24 cellular contexts compared by ENCODE assay signal in genomic region chr1:112533029-112533428, GRCh38. TPM values are rescaled to one million over a fixed set of nuclear protein-coding genes. Genes with fewer than 3 reads are reported as not detected.
DNase-seq lines count a peak whose midpoint lies in the region; ATAC-seq and TF ChIP-seq lines count a peak whose summit lies in the region.
"Had no signal": no experiment of that assay in that cellular context is flagged by ENCODE, and none has a peak within 500 bp of the region (broad histone marks: within the 10 kb centered on the region; RNA-seq: fewer than 3 reads in every experiment).

No MANE protein-coding gene starts in this region.

- H3K27ac ChIP-seq in SK-N-SH (ENCODE audit: low read depth in 2 of 2, low read length in 1 of 2), result peak overlapping the region; percentile 16 to 70; a peak in 3 of 4 replicates
- no peak overlapping the region for H3K27ac ChIP-seq in fibroblast of lung (ENCODE audit: insufficient read depth, low read length)
- peak overlapping the region; percentile 81 for H3K27ac ChIP-seq in osteoblast (ENCODE audit: low read depth, low read length)
- H3K27ac ChIP-seq in psoas muscle, result no peak overlapping the region
- H3K27ac ChIP-seq: A549, C4-2B, KMS-11, ovary had no signal

- H3K9ac ChIP-seq in SK-N-SH, result peak overlapping the region; percentile 30; the same call in 1 of the 2 replicates
- no peak overlapping the region for H3K9ac ChIP-seq in fibroblast of lung (ENCODE audit: insufficient read depth, low read length)
- H3K9ac ChIP-seq: KMS-11 had no signal

- no peak for TF ChIP-seq RAD21 in SK-N-SH (IDR thresholded peaks at IDR 0.05; ENCODE audit: low read length)

- H4K20me1 ChIP-seq in SK-N-SH (ENCODE audit: insufficient read depth), result no peaks in the 10 kb centered on the region
- H4K20me1 ChIP-seq in fibroblast of lung (ENCODE audit: control insufficient read depth, extremely low read depth, insufficient read depth, low read length), result no peaks in the 10 kb centered on the region
- H4K20me1 ChIP-seq in osteoblast (ENCODE audit: insufficient read depth, low read length), result no peaks in the 10 kb centered on the region

- H3K4me1 ChIP-seq in SK-N-SH (ENCODE audit: control insufficient read depth in 1 of 2, insufficient read depth in 2 of 2, low read depth in 1 of 2, low read length in 1 of 2) (peaks cover 0 to 31% of the 10 kb centered on the region in 2 experiments; a peak in 2 of 4 replicates), fibroblast of lung (ENCODE audit: control insufficient read depth, extremely low read depth, insufficient read depth, low read length) (peaks cover 5% of the 10 kb centered on the region), osteoblast (ENCODE audit: insufficient read depth, low read length) (peaks cover 60% of the 10 kb centered on the region), psoas muscle (no peaks in the 10 kb centered on the region)
- H3K4me1 ChIP-seq: A549 had no signal

- no peaks in the 10 kb centered on the region for H3K9me3 ChIP-seq in SK-N-SH
- H3K9me3 ChIP-seq in fibroblast of lung (ENCODE audit: control insufficient read depth, insufficient read depth, low read depth, low read length), result no peaks in the 10 kb centered on the region
- H3K9me3 ChIP-seq in osteoblast (ENCODE audit: low read depth, low read length), result no peaks in the 10 kb centered on the region
- H3K9me3 ChIP-seq in psoas muscle, result no peaks in the 10 kb centered on the region
- H3K9me3 ChIP-seq in MG63, result no peaks in the 10 kb centered on the region
- H3K9me3 ChIP-seq: A549, ovary, transverse colon had no signal

- H3K9me2 ChIP-seq in SK-N-SH, result no peaks in the 10 kb centered on the region

- intact Hi-C loops in psoas muscle (cut with DNase I), result no loop called here

- no peak for ATAC-seq in psoas muscle
- ATAC-seq: A549; activated CD4-positive, CD25-positive, alpha-beta regulatory T cell treated with anti-CD3 and anti-CD28 coated beads, Interleukin-2, amount 50 U/mL, for 24 hours; activated T-cell treated with anti-CD3 and anti-CD28 coated beads, Interleukin-2, amount 50 U/mL, for 4 hours; naive thymus-derived CD4-positive, alpha-beta T cell; right cardiac atrium had no signal

- H3F3A ChIP-seq in SK-N-SH (replicated peaks; ENCODE audit: insufficient read depth), result peaks cover 19% of the 10 kb centered on the region

- H3K79me2 ChIP-seq in SK-N-SH (ENCODE audit: insufficient read depth), result no peaks in the 10 kb centered on the region
- H3K79me2 ChIP-seq in fibroblast of lung (ENCODE audit: control insufficient read depth, insufficient read depth, low read length), result no peaks in the 10 kb centered on the region
- H3K79me2 ChIP-seq in osteoblast (ENCODE audit: insufficient read depth, low read length), result no peaks in the 10 kb centered on the region

- WGBS in SK-N-SH (ENCODE audit: low lambda C conversion rate), result 60% methylated on average over 6 of the region's 6 CpGs
- WGBS in psoas muscle, 3 donors, result 92 to 96% (median 93%) methylated on average over 6 of the region's 6 CpGs

- H3K27me3 ChIP-seq in SK-N-SH (ENCODE audit: insufficient read depth) (no peaks in the 10 kb centered on the region), fibroblast of lung (ENCODE audit: control insufficient read depth, insufficient read depth, low read length) (no peaks in the 10 kb centered on the region), osteoblast (ENCODE audit: insufficient read depth, low read length) (no peaks in the 10 kb centered on the region), psoas muscle (ENCODE audit: insufficient read depth in 3 of 3, low read length in 2 of 3) (no peaks in the 10 kb centered on the region), MG63 (no peaks in the 10 kb centered on the region)
- H3K27me3 ChIP-seq: ovary, transverse colon had no signal

- H3K4me2 ChIP-seq in SK-N-SH, result no peak overlapping the region
- H3K4me2 ChIP-seq in fibroblast of lung (ENCODE audit: extremely low read depth, insufficient read depth, low read length), result no peak overlapping the region
- H3K4me2 ChIP-seq in osteoblast (ENCODE audit: insufficient read depth, low read length), result peak overlapping the region; percentile 3
- H3K4me2 ChIP-seq: A549, KMS-11 had no signal

- DNase-seq in EH (ENCODE audit: low read depth) (peak; percentile 88), SK-N-SH (no peak), fibroblast of lung (ENCODE audit: low read depth in 2 of 2) (peak; percentile 59 to 91), osteoblast (ENCODE audit: insufficient read length, low spot score, missing footprints) (peak; percentile 47), psoas muscle (no peak), NCI-H128 (lab: John Stamatoyannopoulos, UW; ENCODE audit: unreplicated experiment) (no peak), MG63 (no peak)
- no peak for DNase-seq in activated naive CD4-positive, alpha-beta T cell (lab: John Stamatoyannopoulos, UW)
- DNase-seq: activated naive CD4-positive, alpha-beta T cell treated with Interleukin-2 at 50 U/mL for 16 hours; activated T-cell treated with anti-CD3 and anti-CD28 coated beads, Interleukin-2, amount 50 U/mL, for 4 hours; effector CD4-positive, alpha-beta T cell; naive thymus-derived CD4-positive, alpha-beta T cell; NCI-H187 treated with DMSO at 0.1 percent for 48 hours; NCI-H748 treated with DMSO at 0.1 percent for 48 hours; ovary; right cardiac atrium; stimulated activated CD4-positive, alpha-beta T cell treated with anti-CD3 and anti-CD28 coated beads, Interleukin-15, amount 100 ng/mL, for 24 hours; stimulated activated CD8-positive, alpha-beta memory T cell treated with anti-CD3 and anti-CD28 coated beads, Interleukin-4, amount 100 ng/mL, for 48 hours; transverse colon had no signal

- TF ChIP-seq CTCF in SK-N-SH (IDR thresholded peaks at IDR 0.05) (no peak), fibroblast of lung (conservative IDR thresholded peaks at IDR 0.05 in 1 of 2, IDR thresholded peaks at IDR 0.05 in 1 of 2; ENCODE audit: low read depth in 1 of 2, low read length in 2 of 2) (no peak), osteoblast (IDR thresholded peaks at IDR 0.05; ENCODE audit: extremely low read depth, low read depth, low read length) (no peak), psoas muscle (IDR thresholded peaks at IDR 0.05) (no peak)

- POLR2A ChIA-PET in SK-N-SH (lab: Yijun Ruan, JAX), result no interaction called here

- H3K36me3 ChIP-seq in SK-N-SH (replicated peaks in 1 of 2; ENCODE audit: control insufficient read depth in 1 of 2, insufficient read depth in 2 of 2, low read length in 1 of 2) (peaks cover 0 to 11% of the 10 kb centered on the region in 2 experiments), fibroblast of lung (ENCODE audit: control insufficient read depth, insufficient read depth, low read length) (peaks cover 3% of the 10 kb centered on the region), osteoblast (ENCODE audit: insufficient read depth, low read length) (no peaks in the 10 kb centered on the region), psoas muscle (ENCODE audit: insufficient read depth in 1 of 2, low read depth in 1 of 2) (peaks cover 0 to 64% of the 10 kb centered on the region in 2 donors), MG63 (peaks cover 13% of the 10 kb centered on the region)
- H3K36me3 ChIP-seq: ovary, transverse colon had no signal

- CTCF ChIA-PET in SK-N-SH (lab: Yijun Ruan, JAX), result interaction anchor here (0.6 kb wide), 1 partner anchor 71 kb away, joined by 3 read pairs; no protein-coding TSS in a partner anchor

- H3K4me3 ChIP-seq in SK-N-SH (ENCODE audit: low read depth in 2 of 2, low read length in 1 of 2), result no peak overlapping the region
- H3K4me3 ChIP-seq in fibroblast of lung (replicated peaks in 1 of 4; ENCODE audit: control extremely low read depth in 1 of 4, insufficient read depth in 1 of 4, low read depth in 3 of 4, low read length in 4 of 4), result no peak overlapping the region
- H3K4me3 ChIP-seq in osteoblast (ENCODE audit: insufficient read depth, low read length), result no peak overlapping the region
- H3K4me3 ChIP-seq in psoas muscle, result no peak overlapping the region
- no peak overlapping the region for H3K4me3 ChIP-seq in MG63
- H3K4me3 ChIP-seq: A549, ovary, transverse colon had no signal

- H2AFZ ChIP-seq in SK-N-SH (ENCODE audit: low read depth) (no peak overlapping the region), fibroblast of lung (ENCODE audit: low read length) (no peak overlapping the region), osteoblast (ENCODE audit: low read length) (no peak overlapping the region)

- TF ChIP-seq EP300 in SK-N-SH (IDR thresholded peaks at IDR 0.05; ENCODE audit: borderline replicate concordance in 1 of 2, low read depth in 1 of 2, low read length in 1 of 2), result peak in 1 of 2 experiments; percentile 7; a peak in 1 of 4 replicates

TF ChIP-seq in SK-N-SH, 30 proteins besides CTCF, POLR2A, EP300 and RAD21:
- TF ChIP-seq JUND (IDR thresholded peaks at IDR 0.05), result peak; percentile 27; the same call in 1 of the 2 replicates
- TF ChIP-seq TCF12 (IDR thresholded peaks at IDR 0.05), result peak; percentile 56; the same call in 1 of the 2 replicates
- 0 out of 2 replicates have a peak, but pooled peaks have one; percentile 22 for TF ChIP-seq TEAD4 (IDR thresholded peaks at IDR 0.05; ENCODE audit: borderline replicate concordance, insufficient read depth)
- peak; percentile 45; the same call in 1 of the 2 replicates for TF ChIP-seq FOSL2 (IDR thresholded peaks at IDR 0.05; ENCODE audit: borderline replicate concordance, low read depth)
- no peak for TF ChIP-seq POLR2AphosphoS5 (IDR thresholded peaks at IDR 0.05; ENCODE audit: low read depth, low read length)
- no peak for TF ChIP-seq NRF1 (IDR thresholded peaks at IDR 0.05; ENCODE audit: low read depth, low read length)

RNA-seq across cellular contexts. Expression of gene WNT2B, which starts 24.3 kb away (rescaled TPM):
- 3.4 and 4.3 TPM in 2 replicates for polyA plus RNA-seq in SK-N-SH (2012; rRNA removed)
- 2.4 and 2.9 TPM in 2 replicates for polyA plus RNA-seq in SK-N-SH (2012; cell fraction: cytosol; rRNA removed)
- polyA plus RNA-seq in SK-N-SH (2012; cell fraction: nucleus; rRNA removed), result 6.6 and 7.5 TPM in 2 replicates
- 1.5 and 3.5 TPM in 2 replicates for total RNA-seq in fibroblast of lung
- 1.3 and 2.0 TPM in 2 replicates for polyA plus RNA-seq in fibroblast of lung
- 1.7 and 1.9 TPM in 2 replicates for polyA plus RNA-seq in fibroblast of lung (2012)
- 2.5 and 2.8 TPM in 2 replicates for polyA minus RNA-seq in fibroblast of lung (ENCODE audit: low replicate concordance)
- total RNA-seq in osteoblast, result 1.5 and 2.2 TPM in 2 replicates
- total RNA-seq in psoas muscle, result under 1 TPM; 0.32 to 0.86 (median 0.43) TPM
- polyA plus RNA-seq in psoas muscle, result under 1 TPM; 0.18 to 0.40 (median 0.39) TPM
- total RNA-seq in MG63 (2014; rRNA removed; shearing (Covaris generic); ENCODE audit: low replicate concordance), result 11.0 and 12.0 TPM in 2 replicates
- total RNA-seq: activated CD8-positive, alpha-beta memory T cell treated with anti-CD3 and anti-CD28 coated beads for 36 hours had no signal

Comparison
In these comparisons a context has a peak if more than half of its experiments do, and no peak if none do; other contexts are left out.
1. DNase-seq: peak in EH (single experiment), fibroblast of lung (2 of 2) and osteoblast (single experiment); none in SK-N-SH (single experiment), psoas muscle (0 of 2), NCI-H128 (single experiment), MG63 (single experiment) and activated naive CD4-positive, alpha-beta T cell (0 of 4).
2. H3K27ac ChIP-seq: peak in SK-N-SH (2 of 2) and osteoblast (single experiment); none in fibroblast of lung (single experiment) and psoas muscle (single experiment).